In the genomic region with DNA sequence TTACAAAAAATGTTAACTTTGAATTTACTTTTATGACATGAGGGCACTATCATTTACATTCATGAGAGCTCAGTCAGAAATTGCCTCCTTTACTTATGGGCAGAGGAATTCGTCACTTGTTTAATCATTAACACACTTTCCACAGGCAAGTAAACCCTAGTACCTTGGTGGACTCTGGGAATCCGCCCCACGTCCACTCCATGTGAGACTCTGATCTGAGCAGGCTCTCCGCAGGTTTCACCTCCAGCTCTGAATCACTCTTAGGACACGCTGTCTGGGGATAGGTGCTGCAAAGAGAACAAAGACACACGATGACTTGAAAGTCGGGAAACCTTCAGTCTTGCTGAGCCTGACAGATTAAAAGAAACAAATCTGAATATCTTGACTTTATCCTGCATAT, we compare ENCODE assay signal across 1 cellular context.
TF ChIP-seq lines count a peak whose summit lies in the region.

No MANE protein-coding gene starts in this region.

TF ChIP-seq in HepG2, 621 proteins besides CTCF, POLR2A, EP300 and RAD21 (continued from another document and continues in another):
- 0 out of 2 replicates have a peak, but pooled peaks have one; percentile 30 for TF ChIP-seq THRA (CRISPR knock-in tag; IDR thresholded peaks at IDR 0.05; ENCODE audit: borderline replicate concordance)
- no peak for TF ChIP-seq ZNF230 (CRISPR knock-in tag; IDR thresholded peaks at IDR 0.05)
- no peak for TF ChIP-seq MYNN (CRISPR knock-in tag; IDR thresholded peaks at IDR 0.05; ENCODE audit: low read depth)
- TF ChIP-seq ZNF674 (CRISPR knock-in tag; IDR thresholded peaks at IDR 0.05; ENCODE audit: low read depth), result no peak
- TF ChIP-seq FOXK2 (IDR thresholded peaks at IDR 0.05), result no peak
- TF ChIP-seq MED1 (CRISPR knock-in tag; IDR thresholded peaks at IDR 0.05), result peak; percentile 79
- TF ChIP-seq SUZ12 (IDR thresholded peaks at IDR 0.05; ENCODE audit: low read depth, low read length), result no peak
- TF ChIP-seq RXRB (CRISPR knock-in tag; IDR thresholded peaks at IDR 0.05; ENCODE audit: borderline replicate concordance), result peak; percentile 66
- TF ChIP-seq ZNF816 (CRISPR knock-in tag; IDR thresholded peaks at IDR 0.05; ENCODE audit: borderline replicate concordance), result peak; percentile 50; the same call in 1 of the 2 replicates
- peak; percentile 26; the same call in 1 of the 2 replicates for TF ChIP-seq ELF3 (CRISPR knock-in tag; IDR thresholded peaks at IDR 0.05)
- peak; percentile 68; the same call in 1 of the 2 replicates for TF ChIP-seq SOX5 (CRISPR knock-in tag; IDR thresholded peaks at IDR 0.05; ENCODE audit: borderline replicate concordance)
- TF ChIP-seq, protein P1, sequence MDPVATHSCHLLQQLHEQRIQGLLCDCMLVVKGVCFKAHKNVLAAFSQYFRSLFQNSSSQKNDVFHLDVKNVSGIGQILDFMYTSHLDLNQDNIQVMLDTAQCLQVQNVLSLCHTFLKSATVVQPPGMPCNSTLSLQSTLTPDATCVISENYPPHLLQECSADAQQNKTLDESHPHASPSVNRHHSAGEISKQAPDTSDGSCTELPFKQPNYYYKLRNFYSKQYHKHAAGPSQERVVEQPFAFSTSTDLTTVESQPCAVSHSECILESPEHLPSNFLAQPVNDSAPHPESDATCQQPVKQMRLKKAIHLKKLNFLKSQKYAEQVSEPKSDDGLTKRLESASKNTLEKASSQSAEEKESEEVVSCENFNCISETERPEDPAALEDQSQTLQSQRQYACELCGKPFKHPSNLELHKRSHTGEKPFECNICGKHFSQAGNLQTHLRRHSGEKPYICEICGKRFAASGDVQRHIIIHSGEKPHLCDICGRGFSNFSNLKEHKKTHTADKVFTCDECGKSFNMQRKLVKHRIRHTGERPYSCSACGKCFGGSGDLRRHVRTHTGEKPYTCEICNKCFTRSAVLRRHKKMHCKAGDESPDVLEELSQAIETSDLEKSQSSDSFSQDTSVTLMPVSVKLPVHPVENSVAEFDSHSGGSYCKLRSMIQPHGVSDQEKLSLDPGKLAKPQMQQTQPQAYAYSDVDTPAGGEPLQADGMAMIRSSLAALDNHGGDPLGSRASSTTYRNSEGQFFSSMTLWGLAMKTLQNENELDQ (CRISPR knock-in tag; IDR thresholded peaks at IDR 0.05; ENCODE audit: borderline replicate concordance), result no peak
- no peak for TF ChIP-seq TERF1 (CRISPR knock-in tag; IDR thresholded peaks at IDR 0.05)
- TF ChIP-seq ZNF430 (CRISPR knock-in tag; IDR thresholded peaks at IDR 0.05), result no peak
- TF ChIP-seq, protein P2, sequence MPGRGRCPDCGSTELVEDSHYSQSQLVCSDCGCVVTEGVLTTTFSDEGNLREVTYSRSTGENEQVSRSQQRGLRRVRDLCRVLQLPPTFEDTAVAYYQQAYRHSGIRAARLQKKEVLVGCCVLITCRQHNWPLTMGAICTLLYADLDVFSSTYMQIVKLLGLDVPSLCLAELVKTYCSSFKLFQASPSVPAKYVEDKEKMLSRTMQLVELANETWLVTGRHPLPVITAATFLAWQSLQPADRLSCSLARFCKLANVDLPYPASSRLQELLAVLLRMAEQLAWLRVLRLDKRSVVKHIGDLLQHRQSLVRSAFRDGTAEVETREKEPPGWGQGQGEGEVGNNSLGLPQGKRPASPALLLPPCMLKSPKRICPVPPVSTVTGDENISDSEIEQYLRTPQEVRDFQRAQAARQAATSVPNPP (CRISPR knock-in tag; IDR thresholded peaks at IDR 0.05), result no peak
- no peak for TF ChIP-seq ZNF512 (CRISPR knock-in tag; IDR thresholded peaks at IDR 0.05)
- no peak for TF ChIP-seq FOXA1 (IDR thresholded peaks at IDR 0.05)
- peak; percentile 26; the same call in 1 of the 2 replicates for TF ChIP-seq FOXA1 (CRISPR knock-in tag; IDR thresholded peaks at IDR 0.05)
- no peak for TF ChIP-seq BRD4 (CRISPR knock-in tag; IDR thresholded peaks at IDR 0.05)
- no peak for TF ChIP-seq NCOA1 (CRISPR knock-in tag; IDR thresholded peaks at IDR 0.05)
- peak; percentile 48; the same call in 1 of the 2 replicates for TF ChIP-seq ZNF503 (CRISPR knock-in tag; IDR thresholded peaks at IDR 0.05)
- no peak for TF ChIP-seq SP4 (CRISPR knock-in tag; IDR thresholded peaks at IDR 0.05)
- TF ChIP-seq BORCS8-MEF2B (CRISPR knock-in tag; IDR thresholded peaks at IDR 0.05), result 0 out of 2 replicates have a peak, but pooled peaks have one; percentile 30
- peak; percentile 47; the same call in 1 of the 2 replicates for TF ChIP-seq DRAP1 (CRISPR knock-in tag; IDR thresholded peaks at IDR 0.05)
- no peak for TF ChIP-seq ZNF556 (CRISPR knock-in tag; IDR thresholded peaks at IDR 0.05; ENCODE audit: borderline replicate concordance)
- TF ChIP-seq NR3C1 (CRISPR knock-in tag; IDR thresholded peaks at IDR 0.05), result no peak
- no peak for TF ChIP-seq GATA4 (IDR thresholded peaks at IDR 0.05; ENCODE audit: borderline replicate concordance, low read depth)
- no peak for TF ChIP-seq MAFK (conservative IDR thresholded peaks at IDR 0.05 in 1 of 2, IDR thresholded peaks at IDR 0.05 in 1 of 2; ENCODE audit: low read length in 2 of 2)
- TF ChIP-seq, protein P3, sequence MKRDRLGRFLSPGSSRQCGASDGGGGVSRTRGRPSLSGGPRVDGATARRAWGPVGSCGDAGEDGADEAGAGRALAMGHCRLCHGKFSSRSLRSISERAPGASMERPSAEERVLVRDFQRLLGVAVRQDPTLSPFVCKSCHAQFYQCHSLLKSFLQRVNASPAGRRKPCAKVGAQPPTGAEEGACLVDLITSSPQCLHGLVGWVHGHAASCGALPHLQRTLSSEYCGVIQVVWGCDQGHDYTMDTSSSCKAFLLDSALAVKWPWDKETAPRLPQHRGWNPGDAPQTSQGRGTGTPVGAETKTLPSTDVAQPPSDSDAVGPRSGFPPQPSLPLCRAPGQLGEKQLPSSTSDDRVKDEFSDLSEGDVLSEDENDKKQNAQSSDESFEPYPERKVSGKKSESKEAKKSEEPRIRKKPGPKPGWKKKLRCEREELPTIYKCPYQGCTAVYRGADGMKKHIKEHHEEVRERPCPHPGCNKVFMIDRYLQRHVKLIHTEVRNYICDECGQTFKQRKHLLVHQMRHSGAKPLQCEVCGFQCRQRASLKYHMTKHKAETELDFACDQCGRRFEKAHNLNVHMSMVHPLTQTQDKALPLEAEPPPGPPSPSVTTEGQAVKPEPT (CRISPR knock-in tag; IDR thresholded peaks at IDR 0.05; ENCODE audit: low read depth), result no peak
- no peak for TF ChIP-seq CEBPB (IDR thresholded peaks at IDR 0.05; ENCODE audit: borderline replicate concordance, low read depth, low read length)
- TF ChIP-seq ZNF616 (CRISPR knock-in tag; IDR thresholded peaks at IDR 0.05; ENCODE audit: low read depth), result no peak
- no peak for TF ChIP-seq ZNF589 (CRISPR knock-in tag; conservative IDR thresholded peaks at IDR 0.05)
- TF ChIP-seq FOSL1 (CRISPR knock-in tag; IDR thresholded peaks at IDR 0.05; ENCODE audit: borderline replicate concordance), result no peak
- TF ChIP-seq SKIL (CRISPR knock-in tag; IDR thresholded peaks at IDR 0.05; ENCODE audit: borderline replicate concordance), result peak; percentile 22; the same call in 1 of the 2 replicates
- TF ChIP-seq, protein P4, sequence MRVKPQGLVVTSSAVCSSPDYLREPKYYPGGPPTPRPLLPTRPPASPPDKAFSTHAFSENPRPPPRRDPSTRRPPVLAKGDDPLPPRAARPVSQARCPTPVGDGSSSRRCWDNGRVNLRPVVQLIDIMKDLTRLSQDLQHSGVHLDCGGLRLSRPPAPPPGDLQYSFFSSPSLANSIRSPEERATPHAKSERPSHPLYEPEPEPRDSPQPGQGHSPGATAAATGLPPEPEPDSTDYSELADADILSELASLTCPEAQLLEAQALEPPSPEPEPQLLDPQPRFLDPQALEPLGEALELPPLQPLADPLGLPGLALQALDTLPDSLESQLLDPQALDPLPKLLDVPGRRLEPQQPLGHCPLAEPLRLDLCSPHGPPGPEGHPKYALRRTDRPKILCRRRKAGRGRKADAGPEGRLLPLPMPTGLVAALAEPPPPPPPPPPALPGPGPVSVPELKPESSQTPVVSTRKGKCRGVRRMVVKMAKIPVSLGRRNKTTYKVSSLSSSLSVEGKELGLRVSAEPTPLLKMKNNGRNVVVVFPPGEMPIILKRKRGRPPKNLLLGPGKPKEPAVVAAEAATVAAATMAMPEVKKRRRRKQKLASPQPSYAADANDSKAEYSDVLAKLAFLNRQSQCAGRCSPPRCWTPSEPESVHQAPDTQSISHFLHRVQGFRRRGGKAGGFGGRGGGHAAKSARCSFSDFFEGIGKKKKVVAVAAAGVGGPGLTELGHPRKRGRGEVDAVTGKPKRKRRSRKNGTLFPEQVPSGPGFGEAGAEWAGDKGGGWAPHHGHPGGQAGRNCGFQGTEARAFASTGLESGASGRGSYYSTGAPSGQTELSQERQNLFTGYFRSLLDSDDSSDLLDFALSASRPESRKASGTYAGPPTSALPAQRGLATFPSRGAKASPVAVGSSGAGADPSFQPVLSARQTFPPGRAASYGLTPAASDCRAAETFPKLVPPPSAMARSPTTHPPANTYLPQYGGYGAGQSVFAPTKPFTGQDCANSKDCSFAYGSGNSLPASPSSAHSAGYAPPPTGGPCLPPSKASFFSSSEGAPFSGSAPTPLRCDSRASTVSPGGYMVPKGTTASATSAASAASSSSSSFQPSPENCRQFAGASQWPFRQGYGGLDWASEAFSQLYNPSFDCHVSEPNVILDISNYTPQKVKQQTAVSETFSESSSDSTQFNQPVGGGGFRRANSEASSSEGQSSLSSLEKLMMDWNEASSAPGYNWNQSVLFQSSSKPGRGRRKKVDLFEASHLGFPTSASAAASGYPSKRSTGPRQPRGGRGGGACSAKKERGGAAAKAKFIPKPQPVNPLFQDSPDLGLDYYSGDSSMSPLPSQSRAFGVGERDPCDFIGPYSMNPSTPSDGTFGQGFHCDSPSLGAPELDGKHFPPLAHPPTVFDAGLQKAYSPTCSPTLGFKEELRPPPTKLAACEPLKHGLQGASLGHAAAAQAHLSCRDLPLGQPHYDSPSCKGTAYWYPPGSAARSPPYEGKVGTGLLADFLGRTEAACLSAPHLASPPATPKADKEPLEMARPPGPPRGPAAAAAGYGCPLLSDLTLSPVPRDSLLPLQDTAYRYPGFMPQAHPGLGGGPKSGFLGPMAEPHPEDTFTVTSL (CRISPR knock-in tag; IDR thresholded peaks at IDR 0.05; ENCODE audit: borderline replicate concordance), result peak; percentile 56; the same call in 1 of the 2 replicates
- TF ChIP-seq RARA (CRISPR knock-in tag; IDR thresholded peaks at IDR 0.05), result peak; percentile 61
- TF ChIP-seq ZNF441 (CRISPR knock-in tag; IDR thresholded peaks at IDR 0.05; ENCODE audit: borderline replicate concordance), result peak; percentile 99
- peak; percentile 88 for TF ChIP-seq SALL1 (CRISPR knock-in tag; IDR thresholded peaks at IDR 0.05)
- peak; percentile 73; the same call in 1 of the 2 replicates for TF ChIP-seq ZFP36L1 (CRISPR knock-in tag; IDR thresholded peaks at IDR 0.05)
- TF ChIP-seq KLF6 (CRISPR knock-in tag; IDR thresholded peaks at IDR 0.05), result no peak
